ENCODE assay signal across 8 cellular contexts in the genomic region with DNA sequence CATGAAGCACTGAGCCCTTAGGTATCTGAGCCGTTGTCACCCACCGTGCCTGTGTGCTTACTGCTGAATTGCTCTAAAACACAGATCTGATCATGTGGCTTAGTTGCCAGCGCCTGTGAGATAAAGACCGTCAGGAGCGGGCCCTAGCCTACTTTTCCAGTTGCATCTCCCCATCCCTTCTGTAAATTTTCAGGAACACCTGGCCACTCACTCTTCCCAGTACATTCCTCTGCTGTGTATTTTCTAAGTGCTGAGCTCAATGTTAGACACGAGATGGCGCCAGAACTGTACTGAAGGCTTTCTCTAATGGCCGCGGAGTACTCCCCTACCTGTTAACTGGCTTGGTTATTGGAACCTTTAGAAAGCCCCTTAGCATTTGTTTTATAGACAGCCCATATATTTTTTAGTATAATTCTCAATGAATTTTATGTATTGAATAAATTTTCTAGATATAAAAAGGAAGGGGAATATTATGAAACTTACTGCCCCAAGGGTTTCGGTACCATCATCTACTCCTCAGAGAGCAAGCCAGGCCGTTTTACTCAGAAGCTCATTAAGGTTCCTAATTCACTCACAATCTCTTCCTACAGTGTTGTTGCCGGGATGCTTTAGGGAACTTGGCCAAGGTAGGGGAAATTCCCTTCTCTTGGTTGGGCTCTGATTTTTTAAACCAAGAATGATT. TPM values are rescaled to one million over a fixed set of nuclear protein-coding genes. Genes with fewer than 3 reads are reported as not detected.
DNase-seq lines count a peak whose midpoint lies in the region; ATAC-seq, FAIRE-seq and TF ChIP-seq lines count a peak whose summit lies in the region.

No MANE protein-coding gene starts in this region.

- H3K27ac ChIP-seq in GM12878 (ENCODE audit: control insufficient read depth, insufficient read depth) (no peak overlapping the region), skeletal muscle tissue (ENCODE audit: low read depth, low read length) (no peak overlapping the region)

- H3K36me3 ChIP-seq in GM12878 (ENCODE audit: control insufficient read depth in 2 of 2, insufficient read depth in 2 of 2, low read length in 1 of 2) (no peaks in the 10 kb centered on the region), skeletal muscle tissue (ENCODE audit: control insufficient read depth in 3 of 3, insufficient read depth in 3 of 3, low read length in 3 of 3) (no peaks in the 10 kb centered on the region)

- H4K20me1 ChIP-seq in GM12878 (ENCODE audit: control insufficient read depth, insufficient read depth) = no peaks in the 10 kb centered on the region

- ATAC-seq in Right ventricle myocardium inferior (peak; percentile 62), GM12878 (peak; percentile 81), GM19395 (IDR thresholded peaks at IDR 0.05; ENCODE audit: unreplicated experiment) (no peak)

- H3K4me2 ChIP-seq in GM12878 (ENCODE audit: control insufficient read depth, insufficient read depth) = no peak overlapping the region

- H3K4me1 ChIP-seq in GM12878 (ENCODE audit: control insufficient read depth, insufficient read depth, low read length) (no peaks in the 10 kb centered on the region), skeletal muscle tissue (ENCODE audit: control insufficient read depth in 3 of 3, insufficient read depth in 3 of 3, low read length in 3 of 3) (peaks cover 15 to 21% (median 17%) of the 10 kb centered on the region in 3 donors)

- SMC1A ChIA-PET in GM12878 (lab: Charles Lee; ENCODE audit: uncharacterized antibody, unreplicated experiment) = interaction anchor here (1.0 to 1.7 kb wide), 9 partner anchors 218 to 885 kb away, joined by 3 to 9 read pairs (median 5); a partner anchor contains a TSS

- H2AFZ ChIP-seq in GM12878 (ENCODE audit: control insufficient read depth, low read depth, low read length) = no peak overlapping the region; the same call in 1 of the 2 replicates

- no peak for TF ChIP-seq EP300 in GM12878 (IDR thresholded peaks at IDR 0.05; ENCODE audit: borderline replicate concordance in 1 of 2, control insufficient read depth in 1 of 2, low read depth in 2 of 2, low read length in 2 of 2)

- RAD21 ChIA-PET in GM12878 (lab: Charles Lee; ENCODE audit: unreplicated experiment) = interaction anchor here (0.8 to 1.6 kb wide), 11 partner anchors 9 to 571 kb away, joined by 3 to 14 read pairs (median 4); a partner anchor contains a TSS

- H3K9me3 ChIP-seq in GM12878 (replicated peaks; ENCODE audit: control insufficient read depth, insufficient read depth, low read length) = peaks cover 2% of the 10 kb centered on the region; the same call in 2 of the 3 replicates
- H3K9me3 ChIP-seq in skeletal muscle tissue (ENCODE audit: control insufficient read depth in 3 of 3, low read length in 3 of 3) = peaks cover 0 to 8% (median 0%) of the 10 kb centered on the region in 3 donors

- DNase-seq in Right ventricle myocardium inferior (ENCODE audit: missing footprints) (no peak), cardiac septum (ENCODE audit: low spot score) (no peak), Kasumi-1 (lab: John Stamatoyannopoulos, UW) (peak; percentile 76 to 85), SK-N-DZ (ENCODE audit: low spot score) (peak; percentile 58), GM12878 (ENCODE audit: low read depth, low spot score) (peak; percentile 16), iPS-NIHi7 (ENCODE audit: extremely low spot score) (peak; percentile 81)

- peak; percentile 91 for TF ChIP-seq RAD21 in GM12878 (IDR thresholded peaks at IDR 0.05; ENCODE audit: insufficient read depth, low read depth, low read length)

- BruUV-seq in GM12878 (replicated peaks; lab: Mats Ljungman, UMichigan) = no TSS peak

- WGBS in GM12878 (ENCODE audit: insufficient coverage, insufficient replicate concordance, low lambda C conversion rate, missing lambda C conversion rate) = 7% methylated on average over 12 of the region's 12 CpGs

- no peaks in the 10 kb centered on the region for H3K79me2 ChIP-seq in GM12878 (ENCODE audit: control insufficient read depth, insufficient read depth, low read length)

- TF ChIP-seq CTCF in GM12878 (IDR thresholded peaks at IDR 0.05 in 2 of 3, conservative IDR thresholded peaks at IDR 0.05 in 1 of 3; ENCODE audit: control insufficient read depth in 2 of 3, extremely low read depth in 1 of 3, insufficient read depth in 1 of 3, low read depth in 3 of 3, low read length in 3 of 3) = peak; percentile 64 to 79 (median 65)

- CTCF ChIA-PET in GM12878 (lab: Yijun Ruan, JAX) = interaction anchor here (0.6 to 3.5 kb wide), 27 partner anchors 10 to 1025 kb away, joined by 3 to 22 read pairs (median 4); a partner anchor contains a TSS

- no peak overlapping the region for H3K4me3 ChIP-seq in GM12878
- H3K4me3 ChIP-seq in skeletal muscle tissue (ENCODE audit: low read length in 3 of 3) = peak overlapping the region; percentile 70 to 77 (median 74)

- intact Hi-C loops in Right ventricle myocardium inferior (cut with DNase I) (loop anchor here (2.0 to 10.0 kb wide), 5 partner anchors 228 to 648 kb away; a partner anchor contains a TSS), cardiac septum (cut with DNase I) (loop anchor here (2.0 to 10.0 kb wide), 2 partner anchors 218 to 568 kb away; no protein-coding TSS in a partner anchor), GM12878 (cut with micrococcal nuclease; ENCODE audit: unreplicated experiment) (loop anchor here (2.0 to 10.0 kb wide), 4 partner anchors 226 to 571 kb away; a partner anchor contains a TSS)

- POLR2A ChIA-PET in GM12878 (lab: Charles Lee) = no interaction called here

- in situ Hi-C loops in GM12878 (cut with MboI) = loop anchor here (5.0 kb wide), 2 partner anchors 221 to 566 kb away; no protein-coding TSS in a partner anchor

- TF ChIP-seq POLR2A in GM12878 (IDR thresholded peaks at IDR 0.05; ENCODE audit: low read depth, low read length) = no peak

- peaks cover 0 to 3% of the 10 kb centered on the region in 2 experiments; a peak in 1 of 4 replicates for H3K27me3 ChIP-seq in GM12878 (replicated peaks in 1 of 2; ENCODE audit: control insufficient read depth in 2 of 2, insufficient read depth in 2 of 2, low read length in 1 of 2)
- peaks cover 0 to 9% (median 7%) of the 10 kb centered on the region in 3 donors for H3K27me3 ChIP-seq in skeletal muscle tissue (ENCODE audit: control insufficient read depth in 3 of 3, insufficient read depth in 3 of 3, low read length in 3 of 3)

- no peak for FAIRE-seq in GM12878 (lab: Jason Lieb, UNC)

- no peak overlapping the region for H3K9ac ChIP-seq in GM12878 (ENCODE audit: control insufficient read depth, insufficient read depth, low read length)
- H3K9ac ChIP-seq in skeletal muscle tissue (ENCODE audit: low read depth in 1 of 3, low read length in 3 of 3) = peak overlapping the region; percentile 54 to 85 (median 79)

TF ChIP-seq in GM12878, 131 proteins besides CTCF, POLR2A, EP300 and RAD21:
- peak; percentile 67 for TF ChIP-seq SMC3 (IDR thresholded peaks at IDR 0.05; ENCODE audit: borderline replicate concordance, low read length)
- TF ChIP-seq YY1 (IDR thresholded peaks at IDR 0.05; ENCODE audit: low read depth, low read length) = peak; percentile 94
- TF ChIP-seq, protein P1, sequence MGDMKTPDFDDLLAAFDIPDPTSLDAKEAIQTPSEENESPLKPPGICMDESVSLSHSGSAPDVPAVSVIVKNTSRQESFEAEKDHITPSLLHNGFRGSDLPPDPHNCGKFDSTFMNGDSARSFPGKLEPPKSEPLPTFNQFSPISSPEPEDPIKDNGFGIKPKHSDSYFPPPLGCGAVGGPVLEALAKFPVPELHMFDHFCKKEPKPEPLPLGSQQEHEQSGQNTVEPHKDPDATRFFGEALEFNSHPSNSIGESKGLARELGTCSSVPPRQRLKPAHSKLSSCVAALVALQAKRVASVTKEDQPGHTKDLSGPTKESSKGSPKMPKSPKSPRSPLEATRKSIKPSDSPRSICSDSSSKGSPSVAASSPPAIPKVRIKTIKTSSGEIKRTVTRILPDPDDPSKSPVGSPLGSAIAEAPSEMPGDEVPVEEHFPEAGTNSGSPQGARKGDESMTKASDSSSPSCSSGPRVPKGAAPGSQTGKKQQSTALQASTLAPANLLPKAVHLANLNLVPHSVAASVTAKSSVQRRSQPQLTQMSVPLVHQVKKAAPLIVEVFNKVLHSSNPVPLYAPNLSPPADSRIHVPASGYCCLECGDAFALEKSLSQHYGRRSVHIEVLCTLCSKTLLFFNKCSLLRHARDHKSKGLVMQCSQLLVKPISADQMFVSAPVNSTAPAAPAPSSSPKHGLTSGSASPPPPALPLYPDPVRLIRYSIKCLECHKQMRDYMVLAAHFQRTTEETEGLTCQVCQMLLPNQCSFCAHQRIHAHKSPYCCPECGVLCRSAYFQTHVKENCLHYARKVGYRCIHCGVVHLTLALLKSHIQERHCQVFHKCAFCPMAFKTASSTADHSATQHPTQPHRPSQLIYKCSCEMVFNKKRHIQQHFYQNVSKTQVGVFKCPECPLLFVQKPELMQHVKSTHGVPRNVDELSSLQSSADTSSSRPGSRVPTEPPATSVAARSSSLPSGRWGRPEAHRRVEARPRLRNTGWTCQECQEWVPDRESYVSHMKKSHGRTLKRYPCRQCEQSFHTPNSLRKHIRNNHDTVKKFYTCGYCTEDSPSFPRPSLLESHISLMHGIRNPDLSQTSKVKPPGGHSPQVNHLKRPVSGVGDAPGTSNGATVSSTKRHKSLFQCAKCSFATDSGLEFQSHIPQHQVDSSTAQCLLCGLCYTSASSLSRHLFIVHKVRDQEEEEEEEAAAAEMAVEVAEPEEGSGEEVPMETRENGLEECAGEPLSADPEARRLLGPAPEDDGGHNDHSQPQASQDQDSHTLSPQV (IDR thresholded peaks at IDR 0.05) = no peak
TF ChIP-seq in GM12878: peak in this region for 2.

RNA-seq across cellular contexts. Expression of a gene that starts 16.7 kb away (rescaled TPM):
- not detected for total RNA-seq in Right ventricle myocardium inferior
- not detected for total RNA-seq in cardiac septum
- not detected in 2 replicates for polyA plus RNA-seq in SK-N-DZ (2014; cell fraction: cytosol; rRNA removed)
- not detected in 2 replicates for polyA plus RNA-seq in SK-N-DZ (2014; cell fraction: nucleus; rRNA removed)
- total RNA-seq in GM12878 (2013; cell fraction: nucleolus; rRNA removed) = not detected in 2 replicates
- not detected in 2 replicates for total RNA-seq in GM12878 (2014; rRNA removed)
- total RNA-seq in GM12878 (2014; rRNA removed; fragmentation: Illumina TruSeq; extraction: Trizol) = not detected in 2 replicates
- total RNA-seq in GM12878 (2021) = 0.08 TPM in 1 of 2 replicates, not detected in the other
- polyA plus RNA-seq in GM12878 (2011; ENCODE audit: low read depth) = not detected
- not detected in 2 replicates for polyA plus RNA-seq in GM12878 (2011; rRNA removed)
- 0.01 TPM in 1 of 2 replicates, not detected in the other for polyA plus RNA-seq in GM12878 (2011; cell fraction: cytosol; rRNA removed)
- polyA plus RNA-seq in GM12878 (2011; cell fraction: nucleus; rRNA removed) = not detected in 2 replicates
- not detected in 2 replicates for polyA plus RNA-seq in GM12878 (2012)
- polyA plus RNA-seq in GM12878 (2014; fragmentation: Illumina TruSeq; extraction: Trizol) = not detected in 2 replicates
- polyA plus RNA-seq in GM12878 (2014; fragmentation: Nextera tagmentation; extraction: Ambion mirVana) = not detected
- not detected in 2 replicates for polyA plus RNA-seq in GM12878 (2014; rRNA removed)
- not detected for polyA plus RNA-seq in GM12878 (2016; fragmentation: Nextera tagmentation; extraction: Ambion mirVana)
- not detected in 2 replicates for polyA minus RNA-seq in GM12878 (2011; rRNA and poly(A)+ RNA removed)
- polyA minus RNA-seq in GM12878 (2011; cell fraction: cytosol; rRNA and poly(A)+ RNA removed) = not detected in 2 replicates
- not detected in 2 replicates for polyA minus RNA-seq in GM12878 (2011; cell fraction: nucleus; rRNA and poly(A)+ RNA removed)
- not detected for total RNA-seq in skeletal muscle tissue

Comparison
In these comparisons a context has a peak if more than half of its experiments do, and no peak if none do; other contexts are left out.
1. DNase-seq: peak in Kasumi-1 (2 of 2), SK-N-DZ (single experiment), GM12878 (single experiment) and iPS-NIHi7 (single experiment); none in Right ventricle myocardium inferior (single experiment) and cardiac septum (single experiment).